9 cellular contexts compared by ENCODE assay signal in the genomic region with DNA sequence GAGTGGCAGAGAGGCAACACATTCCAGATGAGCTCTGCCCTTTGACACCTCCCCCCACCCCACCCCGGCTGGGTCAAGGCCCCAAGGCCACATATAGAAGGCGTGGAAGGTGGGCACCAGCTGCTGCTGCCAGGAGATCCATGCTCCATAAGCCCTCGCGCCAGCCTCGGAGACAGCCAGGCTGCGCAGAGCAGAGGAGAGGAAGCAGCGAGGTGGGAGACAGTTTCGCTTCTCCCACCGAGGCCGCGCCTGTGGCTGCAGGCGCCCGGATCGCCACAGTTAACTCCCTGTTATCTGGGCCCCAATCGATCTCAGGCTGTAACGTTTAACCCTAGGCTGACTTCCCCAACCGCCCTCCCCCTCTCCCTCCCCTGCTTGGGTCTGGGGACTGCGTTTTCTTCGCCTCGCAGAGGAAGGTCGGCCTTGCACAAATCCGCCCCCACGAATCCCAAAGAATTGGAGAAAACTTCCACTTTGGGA. TPM values are rescaled to one million over a fixed set of nuclear protein-coding genes. Genes with fewer than 3 reads are reported as not detected.
A peak's percentile ranks its signal among the peaks of the same experiment; 100 is the strongest.
DNase-seq lines count a peak whose midpoint lies in the region; ATAC-seq and TF ChIP-seq lines count a peak whose summit lies in the region.
"Had no signal": no experiment of that assay in that cellular context is flagged by ENCODE, and none has a peak within 500 bp of the region (broad histone marks: within the 10 kb centered on the region; RNA-seq: fewer than 3 reads in every experiment).

No MANE protein-coding gene starts in this region.

- H3K36me3 ChIP-seq in testis (ENCODE audit: low read depth, missing control alignments) = no peaks in the 10 kb centered on the region
- H3K36me3 ChIP-seq: SJCRH30 had no signal

- no peak for DNase-seq in CD4-positive, alpha-beta T cell
- DNase-seq in NCI-H524 treated with DMSO at 0.1 percent for 48 hours (lab: John Stamatoyannopoulos, UW) (peak; percentile 19), endothelial cell (ENCODE audit: low spot score) (no peak), nephron progenitor cell (peak; percentile 45), testis (no peak), activated T-cell treated with anti-CD3 and anti-CD28 coated beads for 4 hours (no peak)

- ATAC-seq in CD4-positive, alpha-beta T cell (ENCODE audit: poor library complexity) = no peak
- ATAC-seq in HG02763 (IDR thresholded peaks at IDR 0.05; ENCODE audit: unreplicated experiment) (no peak), GM18870 (IDR thresholded peaks at IDR 0.05; ENCODE audit: unreplicated experiment) (no peak)

- TF ChIP-seq POLR2A in testis (IDR thresholded peaks at IDR 0.05) = no peak

- no peak overlapping the region for H3K27ac Mint-ChIP-seq in CD4-positive, alpha-beta T cell
- H3K27ac Mint-ChIP-seq in endothelial cell (ENCODE audit: unreplicated experiment) (peak overlapping the region; percentile 36), nephron progenitor cell (no peak overlapping the region)

- 4 to 6% methylated on average over 12 to 23 of the region's 23 CpGs for WGBS in testis, 2 donors

- POLR2A ChIA-PET in CD4-positive, alpha-beta T cell (lab: Charles Lee) = no interaction called here

- H3K27me3 ChIP-seq in CD4-positive, alpha-beta T cell (ENCODE audit: control insufficient read depth, insufficient read depth, low read length) = peaks cover 50% of the 10 kb centered on the region
- no peaks in the 10 kb centered on the region for H3K27me3 ChIP-seq in testis
- H3K27me3 ChIP-seq: SJCRH30 had no signal

- H3K27me3 Mint-ChIP-seq in CD4-positive, alpha-beta T cell = peaks cover 46% of the 10 kb centered on the region
- peaks cover 11% of the 10 kb centered on the region for H3K27me3 Mint-ChIP-seq in endothelial cell (ENCODE audit: unreplicated experiment)
- H3K27me3 Mint-ChIP-seq in nephron progenitor cell (ENCODE audit: low read depth, poor library complexity) = peaks cover 12% of the 10 kb centered on the region

- H3K4me1 ChIP-seq in testis = peaks cover 36% of the 10 kb centered on the region

- intact Hi-C loops in CD4-positive, alpha-beta T cell (cut with DNase I, micrococcal nuclease) = no loop called here
- intact Hi-C loops in testis (cut with DNase I; ENCODE audit: low total_unique reads) = no loop called here

- H3K4me3 Mint-ChIP-seq in CD4-positive, alpha-beta T cell = peak overlapping the region; percentile 70
- H3K4me3 Mint-ChIP-seq in endothelial cell (ENCODE audit: unreplicated experiment) (peak overlapping the region; percentile 81), nephron progenitor cell (peak overlapping the region; percentile 83)

- TF ChIP-seq CTCF in CD4-positive, alpha-beta T cell (IDR thresholded peaks at IDR 0.05) = no peak
- TF ChIP-seq CTCF in endothelial cell (IDR thresholded peaks at IDR 0.05; ENCODE audit: unreplicated experiment) (no peak), nephron progenitor cell (IDR thresholded peaks at IDR 0.05) (no peak), testis (IDR thresholded peaks at IDR 0.05) (no peak)

- no peaks in the 10 kb centered on the region for H3K9me3 Mint-ChIP-seq in CD4-positive, alpha-beta T cell
- H3K9me3 Mint-ChIP-seq in endothelial cell (ENCODE audit: unreplicated experiment) (no peaks in the 10 kb centered on the region), nephron progenitor cell (no peaks in the 10 kb centered on the region)

- no peak overlapping the region for H3K4me3 ChIP-seq in testis

- H3K36me3 Mint-ChIP-seq in CD4-positive, alpha-beta T cell (ENCODE audit: low read depth) = no peaks in the 10 kb centered on the region
- peaks cover 3% of the 10 kb centered on the region for H3K36me3 Mint-ChIP-seq in endothelial cell (ENCODE audit: low read depth, unreplicated experiment)
- no peaks in the 10 kb centered on the region for H3K36me3 Mint-ChIP-seq in nephron progenitor cell (ENCODE audit: low read depth)

- H3K4me1 Mint-ChIP-seq in CD4-positive, alpha-beta T cell (ENCODE audit: low read depth) = peaks cover 34% of the 10 kb centered on the region
- H3K4me1 Mint-ChIP-seq in endothelial cell (ENCODE audit: unreplicated experiment) (peaks cover 35% of the 10 kb centered on the region), nephron progenitor cell (peaks cover 65% of the 10 kb centered on the region)

- no peaks in the 10 kb centered on the region for H3K9me3 ChIP-seq in CD4-positive, alpha-beta T cell (ENCODE audit: control insufficient read depth, low read length)
- H3K9me3 ChIP-seq in testis = no peaks in the 10 kb centered on the region
- H3K9me3 ChIP-seq: SJCRH30 had no signal

- H3K27ac ChIP-seq in CD4-positive, alpha-beta T cell (ENCODE audit: low read depth, low read length) = no peak overlapping the region
- H3K27ac ChIP-seq in testis = no peak overlapping the region
- H3K27ac ChIP-seq: SJCRH30 had no signal

- CTCF ChIA-PET in CD4-positive, alpha-beta T cell (lab: Charles Lee) = interaction anchor here (1.0 kb wide), 1 partner anchor 119 kb away, joined by 3 read pairs; no protein-coding TSS in a partner anchor

RNA-seq across cellular contexts. Expression of a gene that starts 1.2 kb away (rescaled TPM):
- total RNA-seq in CD4-positive, alpha-beta T cell = 1 to 10 TPM; 1.9 to 2.7 TPM
- total RNA-seq in endothelial cell (ENCODE audit: unreplicated experiment) (37.3 TPM), testis (10 to 100 TPM; 71.1 to 78.3 TPM)
- polyA plus RNA-seq in testis (ENCODE audit: insufficient read depth, low read depth, low replicate concordance) = 94.7 TPM

Comparison
In these comparisons a context has a peak if more than half of its experiments do, and no peak if none do; other contexts are left out.
1. DNase-seq: peak in NCI-H524 treated with DMSO at 0.1 percent for 48 hours (single experiment) and nephron progenitor cell (single experiment); none in CD4-positive, alpha-beta T cell (0 of 10), endothelial cell (single experiment), testis (single experiment) and activated T-cell treated with anti-CD3 and anti-CD28 coated beads for 4 hours (single experiment).
2. RNA of a gene that starts 1.2 kb away (total RNA-seq): 71.1 to 78.3 TPM in testis and 37.3 TPM in endothelial cell (single experiment); 1.9 to 2.7 TPM in CD4-positive, alpha-beta T cell; every median in the first group is over 10 times any median in the second.
3. Peak in every context shown above with its lines, with median percentiles within 50 percentile points of each other: H3K4me3 Mint-ChIP-seq.